1 cellular context compared by ENCODE assay signal in the genomic region with DNA sequence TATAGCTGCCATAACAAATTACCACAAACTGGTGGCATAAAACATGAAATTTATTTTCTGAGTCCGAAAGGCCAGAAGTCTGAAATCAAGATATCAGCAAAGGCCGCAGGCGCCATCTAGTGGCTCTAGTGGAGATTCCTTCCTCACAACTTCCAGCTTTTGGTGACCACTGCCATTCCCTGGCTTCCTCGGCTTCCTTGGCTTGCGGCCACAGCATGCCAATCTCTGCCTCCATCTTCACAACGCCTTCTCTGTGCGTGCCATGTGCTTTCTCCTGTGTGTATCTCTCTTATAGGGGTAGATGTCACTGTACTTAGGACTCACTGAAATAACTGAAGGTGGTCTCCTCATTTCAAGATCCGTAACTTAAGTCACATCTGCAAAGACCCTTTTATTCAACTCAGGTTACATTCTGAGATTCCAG.
TF ChIP-seq lines count a peak whose summit lies in the region.

No MANE protein-coding gene starts in this region.

TF ChIP-seq in HepG2, 621 proteins besides CTCF, POLR2A, EP300 and RAD21 (continued from another document):
- TF ChIP-seq, protein P1, sequence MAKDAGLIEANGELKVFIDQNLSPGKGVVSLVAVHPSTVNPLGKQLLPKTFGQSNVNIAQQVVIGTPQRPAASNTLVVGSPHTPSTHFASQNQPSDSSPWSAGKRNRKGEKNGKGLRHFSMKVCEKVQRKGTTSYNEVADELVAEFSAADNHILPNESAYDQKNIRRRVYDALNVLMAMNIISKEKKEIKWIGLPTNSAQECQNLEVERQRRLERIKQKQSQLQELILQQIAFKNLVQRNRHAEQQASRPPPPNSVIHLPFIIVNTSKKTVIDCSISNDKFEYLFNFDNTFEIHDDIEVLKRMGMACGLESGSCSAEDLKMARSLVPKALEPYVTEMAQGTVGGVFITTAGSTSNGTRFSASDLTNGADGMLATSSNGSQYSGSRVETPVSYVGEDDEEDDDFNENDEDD (CRISPR knock-in tag; IDR thresholded peaks at IDR 0.05; ENCODE audit: borderline replicate concordance): no peak
- TF ChIP-seq WIZ (CRISPR knock-in tag; IDR thresholded peaks at IDR 0.05) (0 out of 2 replicates have a peak, but pooled peaks have one; percentile 58), SMAD3 (CRISPR knock-in tag; IDR thresholded peaks at IDR 0.05) (0 out of 2 replicates have a peak, but pooled peaks have one; percentile 61), FOXA3 (CRISPR knock-in tag; IDR thresholded peaks at IDR 0.05) (0 out of 2 replicates have a peak, but pooled peaks have one; percentile 41), KMT2A (CRISPR knock-in tag; IDR thresholded peaks at IDR 0.05) (no peak), FOSL2 (CRISPR knock-in tag; IDR thresholded peaks at IDR 0.05) (peak; percentile 31; the same call in 1 of the 2 replicates), KLF13 (CRISPR knock-in tag; IDR thresholded peaks at IDR 0.05) (no peak), TEAD3 (CRISPR knock-in tag; optimal IDR thresholded peaks at IDR 0.05; ENCODE audit: borderline replicate concordance) (peak; percentile 72), AHR (CRISPR knock-in tag; IDR thresholded peaks at IDR 0.05) (0 out of 2 replicates have a peak, but pooled peaks have one; percentile 40)
- TF ChIP-seq, protein P2, sequence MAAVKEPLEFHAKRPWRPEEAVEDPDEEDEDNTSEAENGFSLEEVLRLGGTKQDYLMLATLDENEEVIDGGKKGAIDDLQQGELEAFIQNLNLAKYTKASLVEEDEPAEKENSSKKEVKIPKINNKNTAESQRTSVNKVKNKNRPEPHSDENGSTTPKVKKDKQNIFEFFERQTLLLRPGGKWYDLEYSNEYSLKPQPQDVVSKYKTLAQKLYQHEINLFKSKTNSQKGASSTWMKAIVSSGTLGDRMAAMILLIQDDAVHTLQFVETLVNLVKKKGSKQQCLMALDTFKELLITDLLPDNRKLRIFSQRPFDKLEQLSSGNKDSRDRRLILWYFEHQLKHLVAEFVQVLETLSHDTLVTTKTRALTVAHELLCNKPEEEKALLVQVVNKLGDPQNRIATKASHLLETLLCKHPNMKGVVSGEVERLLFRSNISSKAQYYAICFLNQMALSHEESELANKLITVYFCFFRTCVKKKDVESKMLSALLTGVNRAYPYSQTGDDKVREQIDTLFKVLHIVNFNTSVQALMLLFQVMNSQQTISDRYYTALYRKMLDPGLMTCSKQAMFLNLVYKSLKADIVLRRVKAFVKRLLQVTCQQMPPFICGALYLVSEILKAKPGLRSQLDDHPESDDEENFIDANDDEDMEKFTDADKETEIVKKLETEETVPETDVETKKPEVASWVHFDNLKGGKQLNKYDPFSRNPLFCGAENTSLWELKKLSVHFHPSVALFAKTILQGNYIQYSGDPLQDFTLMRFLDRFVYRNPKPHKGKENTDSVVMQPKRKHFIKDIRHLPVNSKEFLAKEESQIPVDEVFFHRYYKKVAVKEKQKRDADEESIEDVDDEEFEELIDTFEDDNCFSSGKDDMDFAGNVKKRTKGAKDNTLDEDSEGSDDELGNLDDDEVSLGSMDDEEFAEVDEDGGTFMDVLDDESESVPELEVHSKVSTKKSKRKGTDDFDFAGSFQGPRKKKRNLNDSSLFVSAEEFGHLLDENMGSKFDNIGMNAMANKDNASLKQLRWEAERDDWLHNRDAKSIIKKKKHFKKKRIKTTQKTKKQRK (IDR thresholded peaks at IDR 0.05; ENCODE audit: low read length): no peak
- TF ChIP-seq, protein P3, sequence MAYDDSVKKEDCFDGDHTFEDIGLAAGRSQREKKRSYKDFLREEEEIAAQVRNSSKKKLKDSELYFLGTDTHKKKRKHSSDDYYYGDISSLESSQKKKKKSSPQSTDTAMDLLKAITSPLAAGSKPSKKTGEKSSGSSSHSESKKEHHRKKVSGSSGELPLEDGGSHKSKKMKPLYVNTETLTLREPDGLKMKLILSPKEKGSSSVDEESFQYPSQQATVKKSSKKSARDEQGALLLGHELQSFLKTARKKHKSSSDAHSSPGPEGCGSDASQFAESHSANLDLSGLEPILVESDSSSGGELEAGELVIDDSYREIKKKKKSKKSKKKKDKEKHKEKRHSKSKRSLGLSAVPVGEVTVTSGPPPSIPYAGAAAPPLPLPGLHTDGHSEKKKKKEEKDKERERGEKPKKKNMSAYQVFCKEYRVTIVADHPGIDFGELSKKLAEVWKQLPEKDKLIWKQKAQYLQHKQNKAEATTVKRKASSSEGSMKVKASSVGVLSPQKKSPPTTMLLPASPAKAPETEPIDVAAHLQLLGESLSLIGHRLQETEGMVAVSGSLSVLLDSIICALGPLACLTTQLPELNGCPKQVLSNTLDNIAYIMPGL (CRISPR knock-in tag; IDR thresholded peaks at IDR 0.05; ENCODE audit: borderline replicate concordance in 1 of 2, low read depth in 1 of 2): peak in 1 of 2 experiments; percentile 44; a peak in 1 of 4 replicates
- TF ChIP-seq, protein P4, sequence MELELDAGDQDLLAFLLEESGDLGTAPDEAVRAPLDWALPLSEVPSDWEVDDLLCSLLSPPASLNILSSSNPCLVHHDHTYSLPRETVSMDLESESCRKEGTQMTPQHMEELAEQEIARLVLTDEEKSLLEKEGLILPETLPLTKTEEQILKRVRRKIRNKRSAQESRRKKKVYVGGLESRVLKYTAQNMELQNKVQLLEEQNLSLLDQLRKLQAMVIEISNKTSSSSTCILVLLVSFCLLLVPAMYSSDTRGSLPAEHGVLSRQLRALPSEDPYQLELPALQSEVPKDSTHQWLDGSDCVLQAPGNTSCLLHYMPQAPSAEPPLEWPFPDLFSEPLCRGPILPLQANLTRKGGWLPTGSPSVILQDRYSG (CRISPR knock-in tag; IDR thresholded peaks at IDR 0.05): 0 out of 2 replicates have a peak, but pooled peaks have one; percentile 22
- TF ChIP-seq, protein P5, sequence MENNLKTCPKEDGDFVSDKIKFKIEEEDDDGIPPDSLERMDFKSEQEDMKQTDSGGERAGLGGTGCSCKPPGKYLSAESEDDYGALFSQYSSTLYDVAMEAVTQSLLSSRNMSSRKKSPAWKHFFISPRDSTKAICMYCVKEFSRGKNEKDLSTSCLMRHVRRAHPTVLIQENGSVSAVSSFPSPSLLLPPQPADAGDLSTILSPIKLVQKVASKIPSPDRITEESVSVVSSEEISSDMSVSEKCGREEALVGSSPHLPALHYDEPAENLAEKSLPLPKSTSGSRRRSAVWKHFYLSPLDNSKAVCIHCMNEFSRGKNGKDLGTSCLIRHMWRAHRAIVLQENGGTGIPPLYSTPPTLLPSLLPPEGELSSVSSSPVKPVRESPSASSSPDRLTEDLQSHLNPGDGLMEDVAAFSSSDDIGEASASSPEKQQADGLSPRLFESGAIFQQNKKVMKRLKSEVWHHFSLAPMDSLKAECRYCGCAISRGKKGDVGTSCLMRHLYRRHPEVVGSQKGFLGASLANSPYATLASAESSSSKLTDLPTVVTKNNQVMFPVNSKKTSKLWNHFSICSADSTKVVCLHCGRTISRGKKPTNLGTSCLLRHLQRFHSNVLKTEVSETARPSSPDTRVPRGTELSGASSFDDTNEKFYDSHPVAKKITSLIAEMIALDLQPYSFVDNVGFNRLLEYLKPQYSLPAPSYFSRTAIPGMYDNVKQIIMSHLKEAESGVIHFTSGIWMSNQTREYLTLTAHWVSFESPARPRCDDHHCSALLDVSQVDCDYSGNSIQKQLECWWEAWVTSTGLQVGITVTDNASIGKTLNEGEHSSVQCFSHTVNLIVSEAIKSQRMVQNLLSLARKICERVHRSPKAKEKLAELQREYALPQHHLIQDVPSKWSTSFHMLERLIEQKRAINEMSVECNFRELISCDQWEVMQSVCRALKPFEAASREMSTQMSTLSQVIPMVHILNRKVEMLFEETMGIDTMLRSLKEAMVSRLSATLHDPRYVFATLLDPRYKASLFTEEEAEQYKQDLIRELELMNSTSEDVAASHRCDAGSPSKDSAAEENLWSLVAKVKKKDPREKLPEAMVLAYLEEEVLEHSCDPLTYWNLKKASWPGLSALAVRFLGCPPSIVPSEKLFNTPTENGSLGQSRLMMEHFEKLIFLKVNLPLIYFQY (CRISPR knock-in tag; IDR thresholded peaks at IDR 0.05; ENCODE audit: borderline replicate concordance): 0 out of 2 replicates have a peak, but pooled peaks have one; percentile 20
TF ChIP-seq in HepG2: peak in this region for 57.
